Comparison of ENCODE assay signal across 13 cellular contexts in genomic region chrX:39438603-39439602, GRCh38.
A peak's percentile ranks its signal among the peaks of the same experiment; 100 is the strongest.
DNase-seq lines count a peak whose midpoint lies in the region; ATAC-seq and TF ChIP-seq lines count a peak whose summit lies in the region.
"Had no signal": no experiment of that assay in that cellular context is flagged by ENCODE, and none has a peak within 500 bp of the region (broad histone marks: within the 10 kb centered on the region; RNA-seq: fewer than 3 reads in every experiment).

No MANE protein-coding gene starts in this region.

- H3K4me3 ChIP-seq in AG10803 (ENCODE audit: low read length) (no peak overlapping the region), kidney epithelial cell (ENCODE audit: low read depth, low read length) (no peak overlapping the region), H7 (ENCODE audit: insufficient read depth, low read depth, low read length) (no peak overlapping the region)
- no peak overlapping the region for H3K4me3 ChIP-seq in CD4-positive, CD25-positive, alpha-beta regulatory T cell (ENCODE audit: low read depth, low read length)
- H3K4me3 ChIP-seq: cardiac muscle cell, left lung, thyroid gland had no signal

- DNase-seq in AG10803 (ENCODE audit: low read depth) (no peak), kidney epithelial cell (ENCODE audit: low read depth) (no peak), H7 (no peak), NCI-H526 treated with DMSO at 0.1 percent for 48 hours (lab: John Stamatoyannopoulos, UW) (no peak), SIG-M5 (lab: John Stamatoyannopoulos, UW) (no peak)
- DNase-seq in CD4-positive, CD25-positive, alpha-beta regulatory T cell: no peak
- DNase-seq: hippocampal formation, left lung, NCI-H2081 treated with DMSO at 0.1 percent for 48 hours, thyroid gland had no signal

- no peaks in the 10 kb centered on the region for H3K27me3 Mint-ChIP-seq in CD4-positive, CD25-positive, alpha-beta regulatory T cell

- TF ChIP-seq CTCF in AG10803 (conservative IDR thresholded peaks at IDR 0.05; ENCODE audit: low read length) (peak; percentile 26; the same call in 1 of the 2 replicates), VCaP (conservative IDR thresholded peaks at IDR 0.05) (peak; percentile 29), kidney epithelial cell (IDR thresholded peaks at IDR 0.05; ENCODE audit: insufficient read depth, low read length, poor library complexity, severe bottlenecking) (peak; percentile 22)

- peak overlapping the region in 2 of 3 donors; percentile 45 to 75 for H3K27ac Mint-ChIP-seq in CD4-positive, CD25-positive, alpha-beta regulatory T cell

- H3K9me3 Mint-ChIP-seq in CD4-positive, CD25-positive, alpha-beta regulatory T cell: peaks cover 0 to 3% (median 0%) of the 10 kb centered on the region in 7 donors

- ATAC-seq in CD4-positive, CD25-positive, alpha-beta regulatory T cell (ENCODE audit: low read depth in 2 of 2): no peak
- no peak for ATAC-seq in GM21717 (IDR thresholded peaks at IDR 0.05; ENCODE audit: unreplicated experiment)
- ATAC-seq: left lung had no signal

- H3K36me3 Mint-ChIP-seq in CD4-positive, CD25-positive, alpha-beta regulatory T cell: peaks cover 3% of the 10 kb centered on the region

- peaks cover 0 to 35% (median 8%) of the 10 kb centered on the region in 4 donors for H3K4me1 Mint-ChIP-seq in CD4-positive, CD25-positive, alpha-beta regulatory T cell

- H3K27me3 ChIP-seq in CD4-positive, CD25-positive, alpha-beta regulatory T cell (ENCODE audit: control insufficient read depth, insufficient read depth, low read length): no peaks in the 10 kb centered on the region
- H3K27me3 ChIP-seq in kidney epithelial cell (ENCODE audit: control insufficient read depth, insufficient read depth, low read length) (no peaks in the 10 kb centered on the region), H7 (ENCODE audit: control insufficient read depth, insufficient read depth, low read length) (no peaks in the 10 kb centered on the region)
- H3K27me3 ChIP-seq: cardiac muscle cell, left lung, thyroid gland had no signal

- no peak overlapping the region for H3K4me3 Mint-ChIP-seq in CD4-positive, CD25-positive, alpha-beta regulatory T cell

- peaks cover 0 to 4% of the 10 kb centered on the region in 2 experiments for H3K9me3 ChIP-seq in CD4-positive, CD25-positive, alpha-beta regulatory T cell (ENCODE audit: control insufficient read depth in 2 of 2, low read length in 2 of 2)
- H3K9me3 ChIP-seq: left lung, thyroid gland had no signal

- H3K4me1 ChIP-seq in CD4-positive, CD25-positive, alpha-beta regulatory T cell (ENCODE audit: control insufficient read depth, insufficient read depth, low read length, poor library complexity, severe bottlenecking): peaks cover 14% of the 10 kb centered on the region
- H3K4me1 ChIP-seq: left lung had no signal

- no peak overlapping the region for H3K27ac ChIP-seq in CD4-positive, CD25-positive, alpha-beta regulatory T cell (ENCODE audit: insufficient read depth, low read length, poor library complexity, severe bottlenecking)
- no peak overlapping the region for H3K27ac ChIP-seq in VCaP
- H3K27ac ChIP-seq: left lung, thyroid gland had no signal

- H3K36me3 ChIP-seq in CD4-positive, CD25-positive, alpha-beta regulatory T cell (ENCODE audit: control insufficient read depth, insufficient read depth, low read length): no peaks in the 10 kb centered on the region
- no peaks in the 10 kb centered on the region for H3K36me3 ChIP-seq in kidney epithelial cell (ENCODE audit: control insufficient read depth, insufficient read depth, low read length)
- H3K36me3 ChIP-seq in H7 (replicated peaks; ENCODE audit: control insufficient read depth, insufficient read depth, low read length): no peaks in the 10 kb centered on the region
- H3K36me3 ChIP-seq: cardiac muscle cell, left lung, thyroid gland had no signal
